ENCODE assay signal across 11 cellular contexts in genomic region chr3:100042144-100042543, GRCh38.
DNase-seq lines count a peak whose midpoint lies in the region; ATAC-seq, FAIRE-seq and TF ChIP-seq lines count a peak whose summit lies in the region.
"Had no signal": no experiment of that assay in that cellular context is flagged by ENCODE, and none has a peak within 500 bp of the region (broad histone marks: within the 10 kb centered on the region; RNA-seq: fewer than 3 reads in every experiment).

No MANE protein-coding gene starts in this region.

- H3K27ac Mint-ChIP-seq in progenitor cell of endocrine pancreas = peak overlapping the region; percentile 59
- H3K27ac Mint-ChIP-seq in activated CD8-positive, alpha-beta T cell treated with anti-CD3 and anti-CD28 coated beads, Interleukin-2, amount 10 ng/mL, durations not matched to agents 7 days and 5 days = no peak overlapping the region
- H3K27ac Mint-ChIP-seq: activated naive CD8-positive, alpha-beta T cell treated with anti-CD3 and anti-CD28 coated beads, Interleukin-2, amount 10 ng/mL, durations not matched to agents 7 days and 5 days had no signal

- TF ChIP-seq CTCF in AG09319 (IDR thresholded peaks at IDR 0.05; ENCODE audit: low read depth, low read length) (no peak), fibroblast of mammary gland (conservative IDR thresholded peaks at IDR 0.05; ENCODE audit: control insufficient read depth, insufficient read depth, low read depth, low read length) (no peak), progenitor cell of endocrine pancreas (IDR thresholded peaks at IDR 0.05; ENCODE audit: unreplicated experiment) (no peak)

- no peak overlapping the region for H3K4me3 Mint-ChIP-seq in progenitor cell of endocrine pancreas (ENCODE audit: low read depth)
- H3K4me3 Mint-ChIP-seq in activated CD8-positive, alpha-beta T cell treated with anti-CD3 and anti-CD28 coated beads, Interleukin-2, amount 10 ng/mL, durations not matched to agents 7 days and 5 days = no peak overlapping the region
- H3K4me3 Mint-ChIP-seq: activated naive CD8-positive, alpha-beta T cell treated with anti-CD3 and anti-CD28 coated beads, Interleukin-2, amount 10 ng/mL, durations not matched to agents 7 days and 5 days had no signal

- CTCF ChIA-PET in activated CD8-positive, alpha-beta T cell treated with anti-CD3 and anti-CD28 coated beads, Interleukin-2, amount 10 ng/mL, durations not matched to agents 7 days and 5 days (lab: Charles Lee) = interaction anchor here (1.0 to 1.4 kb wide), 3 partner anchors 16 to 212 kb away, joined by 3 to 5 read pairs (median 3); no protein-coding TSS in a partner anchor

- DNase-seq in AG09319 (ENCODE audit: extremely low read depth, low read depth) (peak; percentile 82), RCC 7860 (ENCODE audit: low spot score) (peak; percentile 41), fibroblast of mammary gland (ENCODE audit: low read depth) (peak; percentile 84), progenitor cell of endocrine pancreas (ENCODE audit: low spot score, unreplicated experiment) (no peak), left lobe of liver (ENCODE audit: low spot score) (no peak)
- no peak for DNase-seq in activated CD8-positive, alpha-beta T cell treated with anti-CD3 and anti-CD28 coated beads, Interleukin-2, amount 10 ng/mL, durations not matched to agents 7 days and 5 days
- DNase-seq: activated naive CD8-positive, alpha-beta T cell treated with anti-CD3 and anti-CD28 coated beads, Interleukin-2, amount 10 ng/mL, durations not matched to agents 7 days and 5 days; DMS153 had no signal

- no peak overlapping the region for H3K4me3 ChIP-seq in fibroblast of mammary gland (ENCODE audit: control insufficient read depth, low read depth, low read length)
- H3K4me3 ChIP-seq: SK-N-MC had no signal

- ATAC-seq in activated CD8-positive, alpha-beta T cell treated with anti-CD3 and anti-CD28 coated beads, Interleukin-2, amount 10 ng/mL, durations not matched to agents 7 days and 5 days = no peak
- ATAC-seq in GM18511 (IDR thresholded peaks at IDR 0.05; ENCODE audit: unreplicated experiment) (no peak), HG03045 (IDR thresholded peaks at IDR 0.05; ENCODE audit: unreplicated experiment) (no peak), left lobe of liver (no peak)

- peaks cover 44% of the 10 kb centered on the region for H3K4me1 Mint-ChIP-seq in progenitor cell of endocrine pancreas (ENCODE audit: low read depth)
- H3K4me1 Mint-ChIP-seq in activated CD8-positive, alpha-beta T cell treated with anti-CD3 and anti-CD28 coated beads, Interleukin-2, amount 10 ng/mL, durations not matched to agents 7 days and 5 days (ENCODE audit: low read depth) = no peaks in the 10 kb centered on the region

- H3K27me3 Mint-ChIP-seq in progenitor cell of endocrine pancreas = no peaks in the 10 kb centered on the region
- H3K27me3 Mint-ChIP-seq in activated CD8-positive, alpha-beta T cell treated with anti-CD3 and anti-CD28 coated beads, Interleukin-2, amount 10 ng/mL, durations not matched to agents 7 days and 5 days (ENCODE audit: low read depth) = no peaks in the 10 kb centered on the region
- H3K27me3 Mint-ChIP-seq: activated naive CD8-positive, alpha-beta T cell treated with anti-CD3 and anti-CD28 coated beads, Interleukin-2, amount 10 ng/mL, durations not matched to agents 7 days and 5 days had no signal

- peak; percentile 76 for FAIRE-seq in RCC 7860 (lab: Jason Lieb, UNC)

- H3K9me3 Mint-ChIP-seq in progenitor cell of endocrine pancreas (ENCODE audit: low read depth) = no peaks in the 10 kb centered on the region
- H3K9me3 Mint-ChIP-seq in activated CD8-positive, alpha-beta T cell treated with anti-CD3 and anti-CD28 coated beads, Interleukin-2, amount 10 ng/mL, durations not matched to agents 7 days and 5 days (ENCODE audit: insufficient read depth) = no peaks in the 10 kb centered on the region
- H3K9me3 Mint-ChIP-seq: activated naive CD8-positive, alpha-beta T cell treated with anti-CD3 and anti-CD28 coated beads, Interleukin-2, amount 10 ng/mL, durations not matched to agents 7 days and 5 days had no signal

- POLR2A ChIA-PET in activated CD8-positive, alpha-beta T cell treated with anti-CD3 and anti-CD28 coated beads, Interleukin-2, amount 10 ng/mL, durations not matched to agents 7 days and 5 days (lab: Charles Lee) = no interaction called here

- H3K36me3 Mint-ChIP-seq in progenitor cell of endocrine pancreas (ENCODE audit: insufficient read depth) = no peaks in the 10 kb centered on the region
- H3K36me3 Mint-ChIP-seq in activated CD8-positive, alpha-beta T cell treated with anti-CD3 and anti-CD28 coated beads, Interleukin-2, amount 10 ng/mL, durations not matched to agents 7 days and 5 days (ENCODE audit: low read depth) = no peaks in the 10 kb centered on the region

Comparison
In these comparisons a context has a peak if more than half of its experiments do, and no peak if none do; other contexts are left out.
1. DNase-seq: peak in AG09319 (single experiment), RCC 7860 (single experiment) and fibroblast of mammary gland (single experiment); none in progenitor cell of endocrine pancreas (single experiment), activated CD8-positive, alpha-beta T cell treated with anti-CD3 and anti-CD28 coated beads, Interleukin-2, amount 10 ng/mL, durations not matched to agents 7 days and 5 days (single experiment) and left lobe of liver (single experiment).